In the genomic region with DNA sequence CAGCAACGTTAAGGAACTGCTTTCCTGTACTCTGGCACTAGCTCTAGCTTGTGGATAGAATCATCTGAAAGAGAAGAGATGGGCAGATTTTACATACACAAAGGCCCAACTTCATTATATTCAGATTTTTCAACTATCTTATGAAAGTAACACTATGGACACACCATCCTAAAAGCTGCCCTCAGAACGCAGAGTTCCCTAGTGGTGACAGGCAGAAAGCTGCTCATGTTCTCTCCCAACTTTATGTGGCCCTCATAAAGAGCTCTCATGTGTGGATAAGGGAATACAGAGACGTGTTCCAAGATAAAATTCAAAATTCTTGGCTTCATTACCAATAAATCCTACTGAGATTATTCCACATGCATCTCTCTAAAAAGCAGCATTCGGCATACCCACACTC, we compare ENCODE assay signal across 8 cellular contexts. TPM values are rescaled to one million over a fixed set of nuclear protein-coding genes. Genes with fewer than 3 reads are reported as not detected.
A peak's percentile ranks its signal among the peaks of the same experiment; 100 is the strongest.
DNase-seq lines count a peak whose midpoint lies in the region; ATAC-seq, FAIRE-seq and TF ChIP-seq lines count a peak whose summit lies in the region.

No MANE protein-coding gene starts in this region.

- H3K27me3 Mint-ChIP-seq in stimulated activated naive CD8-positive, alpha-beta T cell treated with anti-CD3 and anti-CD28 coated beads, Interleukin-15, Interleukin-2, amounts not matched to agents 100 ng/mL and 50 ng/mL, for 24 hours, result no peaks in the 10 kb centered on the region

- peak overlapping the region; percentile 93 for H3K4me3 ChIP-seq in astrocyte of the cerebellum (ENCODE audit: low read depth, low read length)

- no peaks in the 10 kb centered on the region for H3K9me3 Mint-ChIP-seq in stimulated activated naive CD8-positive, alpha-beta T cell treated with anti-CD3 and anti-CD28 coated beads, Interleukin-15, Interleukin-2, amounts not matched to agents 100 ng/mL and 50 ng/mL, for 24 hours

- in situ Hi-C loops in astrocyte of the cerebellum (cut with HindIII; ENCODE audit: low sequenced_read_pairs), result no loop called here
- in situ Hi-C loops in GM13977 (cut with MboI; ENCODE audit: low pct_unique_long_range_greater_than_20kb, low sequenced_read_pairs, unreplicated experiment), result no loop called here

- no peak for DNase-seq in stimulated activated naive CD8-positive, alpha-beta T cell treated with anti-CD3 and anti-CD28 coated beads, Interleukin-15, Interleukin-2, amounts not matched to agents 100 U/mL and 50 U/mL, for 24 hours
- no peak for DNase-seq in astrocyte of the cerebellum (ENCODE audit: low read depth)
- peak; percentile 25 to 42 for DNase-seq in lung microvascular endothelial cell (ENCODE audit: low read depth in 2 of 2)
- no peak for DNase-seq in GM13977 (ENCODE audit: low spot score)
- no peak for DNase-seq in HCEC 1CT
- no peak for DNase-seq in D721Med (ENCODE audit: insufficient read length, low spot score)

- H3K4me3 Mint-ChIP-seq in stimulated activated naive CD8-positive, alpha-beta T cell treated with anti-CD3 and anti-CD28 coated beads, Interleukin-15, Interleukin-2, amounts not matched to agents 100 ng/mL and 50 ng/mL, for 24 hours, result peak overlapping the region; percentile 89

- H3K4me1 Mint-ChIP-seq in stimulated activated naive CD8-positive, alpha-beta T cell treated with anti-CD3 and anti-CD28 coated beads, Interleukin-15, Interleukin-2, amounts not matched to agents 100 ng/mL and 50 ng/mL, for 24 hours (ENCODE audit: low read depth), result peaks cover 53% of the 10 kb centered on the region

- peaks cover 6% of the 10 kb centered on the region for H3K36me3 Mint-ChIP-seq in stimulated activated naive CD8-positive, alpha-beta T cell treated with anti-CD3 and anti-CD28 coated beads, Interleukin-15, Interleukin-2, amounts not matched to agents 100 ng/mL and 50 ng/mL, for 24 hours (ENCODE audit: low read depth)

- TF ChIP-seq CTCF in astrocyte of the cerebellum (IDR thresholded peaks at IDR 0.05; ENCODE audit: low read depth, low read length, missing control alignments), result peak; percentile 41
- TF ChIP-seq CTCF in GM13977 (IDR thresholded peaks at IDR 0.05; ENCODE audit: extremely low read depth, insufficient read depth, missing control alignments), result no peak
- TF ChIP-seq CTCF in D721Med (IDR thresholded peaks at IDR 0.05; ENCODE audit: insufficient read depth, missing control alignments), result no peak

- ATAC-seq in stimulated activated naive CD8-positive, alpha-beta T cell treated with anti-CD3 and anti-CD28 coated beads, Interleukin-15, Interleukin-2, amounts not matched to agents 100 U/mL and 50 U/mL, for 24 hours, result no peak
- no peak for ATAC-seq in HG03571 (IDR thresholded peaks at IDR 0.05; ENCODE audit: unreplicated experiment)

- H3K27ac Mint-ChIP-seq in stimulated activated naive CD8-positive, alpha-beta T cell treated with anti-CD3 and anti-CD28 coated beads, Interleukin-15, Interleukin-2, amounts not matched to agents 100 ng/mL and 50 ng/mL, for 24 hours, result peak overlapping the region; percentile 37

- no peak for FAIRE-seq in D721Med (lab: Jason Lieb, UNC)

RNA-seq across cellular contexts. Expression of a gene that starts 1.5 kb away (rescaled TPM):
- total RNA-seq in lung microvascular endothelial cell, result 44.5 and 52.6 TPM in 2 replicates

Comparison
In these comparisons a context has a peak if more than half of its experiments do, and no peak if none do; other contexts are left out.
1. DNase-seq: peak in lung microvascular endothelial cell (2 of 2); none in stimulated activated naive CD8-positive, alpha-beta T cell treated with anti-CD3 and anti-CD28 coated beads, Interleukin-15, Interleukin-2, amounts not matched to agents 100 U/mL and 50 U/mL, for 24 hours (single experiment), astrocyte of the cerebellum (single experiment), GM13977 (single experiment), HCEC 1CT (single experiment) and D721Med (single experiment).